ENCODE assay signal across 17 cellular contexts in genomic region chr14:72677664-72678063, GRCh38.
DNase-seq lines count a peak whose midpoint lies in the region; ATAC-seq, FAIRE-seq and TF ChIP-seq lines count a peak whose summit lies in the region.
"Had no signal": no experiment of that assay in that cellular context is flagged by ENCODE, and none has a peak within 500 bp of the region (broad histone marks: within the 10 kb centered on the region; RNA-seq: fewer than 3 reads in every experiment).

No MANE protein-coding gene starts in this region.

- H3K4me1 ChIP-seq in GM23248 (ENCODE audit: insufficient read depth) (peaks cover 42% of the 10 kb centered on the region), PC-3 (ENCODE audit: insufficient read depth, low read length) (peaks cover 31% of the 10 kb centered on the region), endothelial cell of umbilical vein (ENCODE audit: control insufficient read depth, extremely low read depth, insufficient read depth, low read length) (peaks cover 27% of the 10 kb centered on the region), osteoblast (ENCODE audit: insufficient read depth, low read length) (peaks cover 32% of the 10 kb centered on the region)

- FAIRE-seq in endothelial cell of umbilical vein (lab: Jason Lieb, UNC) (no peak), H54 (lab: Jason Lieb, UNC) (no peak)

- TF ChIP-seq CTCF in PC-3 (conservative IDR thresholded peaks at IDR 0.05; ENCODE audit: low read depth, low read length) (no peak; the same call in 1 of the 2 replicates), endothelial cell of umbilical vein (IDR thresholded peaks at IDR 0.05; ENCODE audit: extremely low read depth in 1 of 2, insufficient read depth in 1 of 2, low read depth in 1 of 2, low read length in 2 of 2) (no peak), osteoblast (IDR thresholded peaks at IDR 0.05; ENCODE audit: extremely low read depth, low read depth, low read length) (no peak), GM20000 (IDR thresholded peaks at IDR 0.05; ENCODE audit: extremely low read depth, missing control alignments) (no peak)

- H3K36me3 ChIP-seq in GM23248 (ENCODE audit: low read depth) (no peaks in the 10 kb centered on the region), PC-3 (ENCODE audit: low read depth, low read length) (peaks cover 30% of the 10 kb centered on the region), endothelial cell of umbilical vein (ENCODE audit: control insufficient read depth in 2 of 2, extremely low read depth in 1 of 2, insufficient read depth in 2 of 2, low read length in 2 of 2) (no peaks in the 10 kb centered on the region), osteoblast (ENCODE audit: insufficient read depth, low read length) (no peaks in the 10 kb centered on the region)

- TF ChIP-seq POLR2A in endothelial cell of umbilical vein (IDR thresholded peaks at IDR 0.05; ENCODE audit: low read depth, low read length) (no peak), H54 (IDR thresholded peaks at IDR 0.05; ENCODE audit: low read depth, low read length) (no peak)

- no peaks in the 10 kb centered on the region for H3K79me2 ChIP-seq in GM23248 (ENCODE audit: insufficient read depth)
- H3K79me2 ChIP-seq in PC-3 (ENCODE audit: low read length): no peaks in the 10 kb centered on the region
- no peaks in the 10 kb centered on the region for H3K79me2 ChIP-seq in endothelial cell of umbilical vein (ENCODE audit: control insufficient read depth, insufficient read depth, low read length)
- H3K79me2 ChIP-seq in osteoblast (ENCODE audit: insufficient read depth, low read length): no peaks in the 10 kb centered on the region

- BruUV-seq in PC-3 (replicated peaks; lab: Mats Ljungman, UMichigan) (no TSS peak), endothelial cell of umbilical vein (replicated peaks; lab: Mats Ljungman, UMichigan) (no TSS peak)

- no peaks in the 10 kb centered on the region for H3K9me1 ChIP-seq in endothelial cell of umbilical vein (replicated peaks; ENCODE audit: control insufficient read depth, extremely low read depth, insufficient read depth, low read length)

- H3K9ac ChIP-seq in GM23248: no peak overlapping the region
- no peak overlapping the region for H3K9ac ChIP-seq in PC-3 (ENCODE audit: low read length)
- peak overlapping the region; percentile 60 for H3K9ac ChIP-seq in endothelial cell of umbilical vein (replicated peaks; ENCODE audit: extremely low read depth, insufficient read depth, low read length)
- H3K9ac ChIP-seq: KMS-11 had no signal

- ATAC-seq in PC-3 (peak; percentile 61), GM21447 (IDR thresholded peaks at IDR 0.05; ENCODE audit: unreplicated experiment) (no peak), HG03135 (IDR thresholded peaks at IDR 0.05; ENCODE audit: unreplicated experiment) (no peak)

- WGBS in GM23248 (ENCODE audit: low coverage in 1 of 2, low lambda C conversion rate in 2 of 2, missing lambda C conversion rate in 2 of 2), 2 experiments: 70 to 73% methylated on average over 4 of the region's 4 CpGs

- CTCF ChIA-PET in PC-3 (lab: Charles Lee): interaction anchor here (0.5 kb wide), 1 partner anchor 411 kb away, joined by 3 read pairs; no protein-coding TSS in a partner anchor
- CTCF ChIA-PET in endothelial cell of umbilical vein (lab: Charles Lee): interaction anchor here (0.7 to 2.9 kb wide), 11 partner anchors 10 to 270 kb away, joined by 3 to 19 read pairs (median 4); no protein-coding TSS in a partner anchor

- POLR2A ChIA-PET in PC-3 (lab: Charles Lee; ENCODE audit: unreplicated experiment): interaction anchor here (0.5 to 0.6 kb wide), 3 partner anchors 63 to 783 kb away, joined by 3 to 4 read pairs (median 3); no protein-coding TSS in a partner anchor
- POLR2A ChIA-PET in endothelial cell of umbilical vein (lab: Charles Lee): interaction anchor here (1.2 to 2.7 kb wide), 3 partner anchors 10 to 61 kb away, joined by 3 to 12 read pairs (median 7); no protein-coding TSS in a partner anchor

- H3K9me3 ChIP-seq in GM23248 (ENCODE audit: low read depth): no peaks in the 10 kb centered on the region
- no peaks in the 10 kb centered on the region for H3K9me3 ChIP-seq in PC-3 (ENCODE audit: low read length)
- no peaks in the 10 kb centered on the region for H3K9me3 ChIP-seq in endothelial cell of umbilical vein (replicated peaks; ENCODE audit: control insufficient read depth, insufficient read depth, low read length)
- no peaks in the 10 kb centered on the region for H3K9me3 ChIP-seq in osteoblast (ENCODE audit: low read depth, low read length)

- H3K27ac ChIP-seq in GM23248 (peak overlapping the region; percentile 62), PC-3 (ENCODE audit: low read length) (0 out of 2 replicates have a peak overlapping the region, but pooled peaks have one; percentile 4), endothelial cell of umbilical vein (ENCODE audit: insufficient read depth, low read depth, low read length) (peak overlapping the region; percentile 94), osteoblast (ENCODE audit: low read depth, low read length) (peak overlapping the region; percentile 85)
- H3K27ac ChIP-seq: C4-2B, KMS-11 had no signal

- peaks cover 25% of the 10 kb centered on the region for H3F3A ChIP-seq in GM23248 (ENCODE audit: insufficient read depth)
- no peaks in the 10 kb centered on the region for H3F3A ChIP-seq in PC-3 (ENCODE audit: low read length, unreplicated experiment)

- peak; percentile 47 for DNase-seq in GM23248
- peak; percentile 69 for DNase-seq in PC-3
- DNase-seq in endothelial cell of umbilical vein (ENCODE audit: low read depth, low spot score): peak; percentile 28
- DNase-seq in osteoblast (ENCODE audit: insufficient read length, low spot score, missing footprints): peak; percentile 82
- DNase-seq in H54 (ENCODE audit: insufficient read length, low spot score): no peak
- DNase-seq in GM20000 (ENCODE audit: low spot score): no peak
- DNase-seq: COR-L47, DMS153, H9, NCI-H1092, NCI-H226, NCI-H524 treated with DMSO at 0.1 percent for 48 hours, SHP77 treated with DMSO at 0.1 percent for 48 hours had no signal

- H2AFZ ChIP-seq in GM23248: no peak overlapping the region
- no peak overlapping the region for H2AFZ ChIP-seq in PC-3 (ENCODE audit: low read length)
- H2AFZ ChIP-seq in endothelial cell of umbilical vein (ENCODE audit: low read depth, low read length): no peak overlapping the region
- no peak overlapping the region for H2AFZ ChIP-seq in osteoblast (ENCODE audit: low read length)

- in situ Hi-C loops in GM23248 (cut with MboI): no loop called here

- intact Hi-C loops in PC-3 (cut with micrococcal nuclease) (no loop called here), endothelial cell of umbilical vein (cut with micrococcal nuclease) (loop anchor here (1.0 kb wide), 5 partner anchors 12 to 160 kb away; no protein-coding TSS in a partner anchor)

- no peaks in the 10 kb centered on the region for H4K20me1 ChIP-seq in GM23248 (ENCODE audit: insufficient read depth)
- H4K20me1 ChIP-seq in PC-3 (ENCODE audit: low read length): no peaks in the 10 kb centered on the region
- H4K20me1 ChIP-seq in endothelial cell of umbilical vein (replicated peaks; ENCODE audit: control insufficient read depth, extremely low read depth, insufficient read depth, low read length): no peaks in the 10 kb centered on the region
- H4K20me1 ChIP-seq in osteoblast (ENCODE audit: insufficient read depth, low read length): no peaks in the 10 kb centered on the region

- dilution Hi-C loops in endothelial cell of umbilical vein (cut with MboI; ENCODE audit: extremely low pct_ligation_motif_present, low sequenced_read_pairs): no loop called here

- H3K27me3 ChIP-seq in GM23248 (replicated peaks; ENCODE audit: insufficient read depth) (no peaks in the 10 kb centered on the region), PC-3 (ENCODE audit: low read length) (no peaks in the 10 kb centered on the region), endothelial cell of umbilical vein (ENCODE audit: control insufficient read depth in 2 of 2, insufficient read depth in 2 of 2, low read length in 2 of 2) (no peaks in the 10 kb centered on the region), osteoblast (ENCODE audit: insufficient read depth, low read length) (no peaks in the 10 kb centered on the region)

- H3K4me2 ChIP-seq in GM23248 (ENCODE audit: unreplicated experiment) (no peak overlapping the region), PC-3 (ENCODE audit: low read length) (no peak overlapping the region), endothelial cell of umbilical vein (ENCODE audit: insufficient read depth, low read length) (peak overlapping the region; percentile 12), osteoblast (ENCODE audit: insufficient read depth, low read length) (no peak overlapping the region)
- H3K4me2 ChIP-seq: KMS-11 had no signal

- no peaks in the 10 kb centered on the region for H3K9me2 ChIP-seq in GM23248 (ENCODE audit: insufficient read depth)
- no peaks in the 10 kb centered on the region for H3K9me2 ChIP-seq in PC-3 (replicated peaks; ENCODE audit: low read length)

- H3K4me3 ChIP-seq in GM23248 (no peak overlapping the region), PC-3 (ENCODE audit: low read length) (no peak overlapping the region), endothelial cell of umbilical vein (replicated peaks in 1 of 3; ENCODE audit: insufficient read depth in 1 of 3, low read depth in 1 of 3, low read length in 3 of 3) (no peak overlapping the region), osteoblast (ENCODE audit: insufficient read depth, low read length) (no peak overlapping the region)

TF ChIP-seq in endothelial cell of umbilical vein, 7 proteins besides CTCF, POLR2A, EP300 and RAD21:
- TF ChIP-seq GATA2 (IDR thresholded peaks at IDR 0.05; ENCODE audit: insufficient read depth, insufficient read length, low read depth, low read length): no peak
- no peak for TF ChIP-seq JUN (IDR thresholded peaks at IDR 0.05; ENCODE audit: borderline replicate concordance, insufficient read depth, insufficient read length, low read depth)
- no peak for TF ChIP-seq MYC (IDR thresholded peaks at IDR 0.05; ENCODE audit: low read depth, low read length)
- TF ChIP-seq POLR2AphosphoS5 (IDR thresholded peaks at IDR 0.05; ENCODE audit: insufficient read depth, low read depth, low read length): no peak
- no peak for TF ChIP-seq FOS (IDR thresholded peaks at IDR 0.05; ENCODE audit: borderline replicate concordance, insufficient read depth, low read length)
- no peak for TF ChIP-seq MAX (IDR thresholded peaks at IDR 0.05; ENCODE audit: insufficient read depth, insufficient read length)
- no peak for TF ChIP-seq EZH2 (IDR thresholded peaks at IDR 0.05; ENCODE audit: borderline replicate concordance, low read depth, low read length, severe bottlenecking)

Comparison
In these comparisons a context has a peak if more than half of its experiments do, and no peak if none do; other contexts are left out.
1. DNase-seq: peak in GM23248 (single experiment), PC-3 (single experiment), endothelial cell of umbilical vein (single experiment) and osteoblast (single experiment); none in H54 (single experiment) and GM20000 (single experiment).
2. H3K27ac ChIP-seq: peak in every context shown above with its lines; median percentile 94 in endothelial cell of umbilical vein; 85 in osteoblast; 62 in GM23248; 4 in PC-3.